ENCODE assay signal across 1 cellular context in the genomic region with DNA sequence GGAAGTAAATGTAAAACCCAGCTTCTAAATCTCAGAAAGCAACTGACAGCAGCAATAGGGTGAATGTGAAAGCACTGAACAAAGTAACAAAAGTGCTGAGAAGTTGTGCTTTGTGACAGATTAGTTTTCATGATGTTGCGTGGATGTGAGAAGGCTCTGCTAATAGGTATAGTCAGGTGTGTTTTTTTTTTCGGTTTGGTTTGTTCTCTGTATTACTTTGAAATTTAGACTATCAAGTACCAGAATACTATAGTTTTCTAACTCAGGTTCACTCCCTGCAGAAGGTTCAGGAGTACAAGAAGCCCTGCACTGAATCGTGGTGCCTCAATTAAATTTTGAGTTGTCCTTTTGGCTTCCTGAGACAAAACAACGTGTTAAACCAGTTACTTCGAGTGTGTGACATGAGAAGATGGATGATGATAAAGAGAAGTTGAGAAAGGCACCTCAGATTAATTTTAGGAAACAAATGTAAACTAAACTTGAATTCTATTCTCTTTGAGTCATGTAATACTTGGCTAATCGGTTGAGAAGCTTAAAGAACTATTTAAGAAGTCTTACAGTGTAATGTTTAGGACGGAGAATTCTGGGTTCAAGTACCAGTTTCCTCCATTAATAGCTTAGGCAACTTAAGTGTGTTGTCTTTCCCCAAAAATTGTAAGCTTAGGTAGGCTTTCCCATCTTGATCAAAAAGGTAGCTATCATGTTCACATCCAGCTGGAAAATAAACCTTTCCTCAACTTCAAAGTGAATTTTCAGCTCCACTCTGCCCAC.
TF ChIP-seq lines count a peak whose summit lies in the region.

No MANE protein-coding gene starts in this region.

TF ChIP-seq in K562, 482 proteins besides CTCF, POLR2A, EP300 and RAD21:
- no peak for TF ChIP-seq E2F6 (IDR thresholded peaks at IDR 0.05; ENCODE audit: borderline replicate concordance in 1 of 2, extremely low read depth in 1 of 2, insufficient read depth in 1 of 2, insufficient read length in 1 of 2, low read depth in 1 of 2, low read length in 1 of 2, poor library complexity in 1 of 2, severe bottlenecking in 1 of 2)
- TF ChIP-seq IRF1 (CRISPR knock-in tag; IDR thresholded peaks at IDR 0.05; ENCODE audit: borderline replicate concordance): no peak
- TF ChIP-seq, protein P1, sequence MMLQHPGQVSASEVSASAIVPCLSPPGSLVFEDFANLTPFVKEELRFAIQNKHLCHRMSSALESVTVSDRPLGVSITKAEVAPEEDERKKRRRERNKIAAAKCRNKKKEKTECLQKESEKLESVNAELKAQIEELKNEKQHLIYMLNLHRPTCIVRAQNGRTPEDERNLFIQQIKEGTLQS (IDR thresholded peaks at IDR 0.05): no peak
- TF ChIP-seq, protein P1 (CRISPR knock-in tag; conservative IDR thresholded peaks at IDR 0.05): 0 out of 2 replicates have a peak, but pooled peaks have one; percentile 57
- no peak for TF ChIP-seq CBX8 (IDR thresholded peaks at IDR 0.05; ENCODE audit: borderline replicate concordance, extremely low read depth, low read depth, low read length, poor library complexity, severe bottlenecking)
- TF ChIP-seq SUPT5H (IDR thresholded peaks at IDR 0.05): no peak
TF ChIP-seq in K562: peak in this region for 1.
